ENCODE assay signal across 8 cellular contexts in the genomic region with DNA sequence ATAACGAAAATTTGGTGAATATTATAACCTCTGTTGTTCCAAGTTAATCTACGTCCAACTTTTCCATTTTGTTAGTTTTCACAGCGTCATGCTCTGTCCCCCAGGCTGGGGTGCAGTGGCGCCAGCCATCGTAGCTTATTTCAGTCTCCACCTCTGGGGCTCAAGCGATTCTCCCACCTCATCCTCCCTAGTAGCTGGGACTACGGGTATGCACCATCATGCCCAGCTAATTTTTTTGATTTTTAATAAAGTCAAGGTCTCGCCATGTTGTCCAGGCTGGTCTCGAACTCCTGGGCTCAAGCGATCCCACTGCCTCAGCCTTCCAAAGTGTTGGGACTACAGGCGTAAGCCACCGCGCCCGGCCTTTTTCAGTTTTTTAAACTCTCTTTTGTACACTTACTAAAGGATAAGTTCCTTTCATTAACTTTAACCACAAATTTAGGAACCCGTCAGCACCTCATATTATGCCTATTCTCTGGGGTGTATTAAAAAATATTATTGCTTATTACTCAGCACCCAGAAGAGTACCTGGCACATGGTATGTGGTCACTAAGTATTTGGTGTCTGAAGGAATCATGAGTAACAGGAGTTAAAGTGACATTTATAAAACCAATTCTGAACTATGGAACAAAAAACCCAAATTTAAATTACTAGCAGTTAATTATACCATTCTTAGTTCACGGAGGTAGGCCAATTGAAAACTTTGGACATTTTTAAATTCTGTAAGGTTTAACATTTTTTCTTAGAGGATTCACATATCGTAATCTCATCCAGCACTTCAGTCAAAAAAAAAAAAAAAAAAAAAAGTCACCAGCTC. TPM values are rescaled to one million over a fixed set of nuclear protein-coding genes. Genes with fewer than 3 reads are reported as not detected.
DNase-seq lines count a peak whose midpoint lies in the region; ATAC-seq and TF ChIP-seq lines count a peak whose summit lies in the region.

No MANE protein-coding gene starts in this region.

- no peak overlapping the region for H3K27ac Mint-ChIP-seq in activated naive CD4-positive, alpha-beta T cell treated with anti-CD3 and anti-CD28 coated beads, Interleukin-2, amount 50 U/mL, for 24 hours
- peak overlapping the region; percentile 98 for H3K27ac Mint-ChIP-seq in chondrocyte (ENCODE audit: unreplicated experiment)

- H3K4me1 ChIP-seq in mucosa of rectum (ENCODE audit: control insufficient read depth in 2 of 2, insufficient read depth in 2 of 2, low read length in 2 of 2) (no peaks in the 10 kb centered on the region), upper lobe of right lung (no peaks in the 10 kb centered on the region)

- peaks cover 16% of the 10 kb centered on the region for H3K4me1 Mint-ChIP-seq in activated naive CD4-positive, alpha-beta T cell treated with anti-CD3 and anti-CD28 coated beads, Interleukin-2, amount 50 U/mL, for 24 hours
- H3K4me1 Mint-ChIP-seq in chondrocyte (ENCODE audit: low read depth) = peaks cover 17% of the 10 kb centered on the region

- H3K27ac ChIP-seq in mucosa of rectum (ENCODE audit: low read depth in 2 of 2, low read length in 2 of 2) (peak overlapping the region in 1 of 2 donors; percentile 77), upper lobe of right lung (peak overlapping the region; percentile 90)

- peak overlapping the region; percentile 48 to 75 for H3K9ac ChIP-seq in mucosa of rectum (ENCODE audit: low read depth in 1 of 2, low read length in 2 of 2)

- H3K36me3 ChIP-seq in mucosa of rectum (ENCODE audit: control insufficient read depth in 2 of 2, insufficient read depth in 2 of 2, low read length in 2 of 2) (no peaks in the 10 kb centered on the region), upper lobe of right lung (no peaks in the 10 kb centered on the region)

- H3K4me3 ChIP-seq in mucosa of rectum (ENCODE audit: low read length in 2 of 2) (peak overlapping the region; percentile 72 to 88), upper lobe of right lung (peak overlapping the region; percentile 59)

- TF ChIP-seq CTCF in chondrocyte (IDR thresholded peaks at IDR 0.05) = no peak
- no peak for TF ChIP-seq CTCF in upper lobe of right lung (IDR thresholded peaks at IDR 0.05)

- ATAC-seq in upper lobe of right lung (no peak), HG02623 (IDR thresholded peaks at IDR 0.05; ENCODE audit: unreplicated experiment) (no peak)

- H3K36me3 Mint-ChIP-seq in activated naive CD4-positive, alpha-beta T cell treated with anti-CD3 and anti-CD28 coated beads, Interleukin-2, amount 50 U/mL, for 24 hours = no peaks in the 10 kb centered on the region
- H3K36me3 Mint-ChIP-seq in chondrocyte (ENCODE audit: low read depth) = no peaks in the 10 kb centered on the region

- H3K9me3 ChIP-seq in mucosa of rectum (ENCODE audit: control insufficient read depth in 2 of 2, low read length in 2 of 2) (no peaks in the 10 kb centered on the region), upper lobe of right lung (no peaks in the 10 kb centered on the region)

- peaks cover 8% of the 10 kb centered on the region for H3K9me3 Mint-ChIP-seq in activated naive CD4-positive, alpha-beta T cell treated with anti-CD3 and anti-CD28 coated beads, Interleukin-2, amount 50 U/mL, for 24 hours
- no peaks in the 10 kb centered on the region for H3K9me3 Mint-ChIP-seq in chondrocyte (ENCODE audit: low read depth)

- peak overlapping the region; percentile 51 for H3K4me3 Mint-ChIP-seq in activated naive CD4-positive, alpha-beta T cell treated with anti-CD3 and anti-CD28 coated beads, Interleukin-2, amount 50 U/mL, for 24 hours
- H3K4me3 Mint-ChIP-seq in chondrocyte (ENCODE audit: unreplicated experiment) = peak overlapping the region; percentile 93

- peaks cover 22% of the 10 kb centered on the region for H3K27me3 Mint-ChIP-seq in activated naive CD4-positive, alpha-beta T cell treated with anti-CD3 and anti-CD28 coated beads, Interleukin-2, amount 50 U/mL, for 24 hours
- peaks cover 7% of the 10 kb centered on the region for H3K27me3 Mint-ChIP-seq in chondrocyte (ENCODE audit: low read depth)

- no peak for DNase-seq in activated naive CD4-positive, alpha-beta T cell treated with anti-CD3 and anti-CD28 coated beads, Interleukin-2, amount 50 U/mL, for 16 hours
- DNase-seq in chondrocyte (ENCODE audit: low spot score) (no peak), upper lobe of right lung (no peak), NCI-H226 (no peak), NOMO-1 treated with DMSO at 0.1 percent for 48 hours (lab: John Stamatoyannopoulos, UW; ENCODE audit: unreplicated experiment) (no peak)

- H3K27me3 ChIP-seq in mucosa of rectum (ENCODE audit: control insufficient read depth in 2 of 2, insufficient read depth in 2 of 2, low read length in 2 of 2) (no peaks in the 10 kb centered on the region), upper lobe of right lung (no peaks in the 10 kb centered on the region)

- intact Hi-C loops in upper lobe of right lung (cut with DNase I) = no loop called here

RNA-seq across cellular contexts. Expression of a gene that starts 0.9 kb away (rescaled TPM):
- 9.8 to 14.5 TPM (median 11.6 TPM) in 3 replicates for total RNA-seq in chondrocyte
- total RNA-seq in upper lobe of right lung = 10.0 TPM

RNA-seq across cellular contexts. Expression of a gene that starts 24.4 kb away (rescaled TPM):
- 0.22 to 1.1 TPM (median 0.36 TPM) in 3 replicates for total RNA-seq in chondrocyte
- 0.35 TPM for total RNA-seq in upper lobe of right lung
